2 cellular contexts compared by ENCODE assay signal in the genomic region with DNA sequence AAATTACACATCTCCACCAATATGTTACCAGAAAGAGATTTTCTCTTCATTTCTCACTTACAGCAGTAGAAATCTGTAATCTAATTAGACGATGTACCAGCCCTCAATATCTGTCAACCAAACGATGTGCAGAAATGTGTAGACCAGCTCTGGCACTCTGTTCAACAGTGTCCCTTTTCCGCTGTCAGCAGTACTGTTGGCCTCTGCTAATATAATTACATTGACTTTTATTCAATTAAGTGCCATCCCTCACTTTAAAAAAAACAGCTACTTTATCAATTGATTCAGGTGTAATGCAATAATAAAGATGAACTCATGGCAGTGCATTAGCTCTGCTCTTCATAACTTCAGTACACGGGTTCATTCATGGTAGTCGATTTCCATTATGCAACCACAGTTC.
A peak's percentile ranks its signal among the peaks of the same experiment; 100 is the strongest.
TF ChIP-seq lines count a peak whose summit lies in the region.

No MANE protein-coding gene starts in this region.

TF ChIP-seq in GM23338, 12 proteins besides CTCF, POLR2A, EP300 and RAD21 (continued from another document):
- TF ChIP-seq NANOG (IDR thresholded peaks at IDR 0.05; ENCODE audit: borderline replicate concordance) = no peak
- no peak for TF ChIP-seq CREB1 (CRISPR knock-in tag; IDR thresholded peaks at IDR 0.05; ENCODE audit: low read depth)
- TF ChIP-seq ZNF331 (CRISPR knock-in tag; IDR thresholded peaks at IDR 0.05; ENCODE audit: low read depth) = no peak
- no peak for TF ChIP-seq EZH2 (IDR thresholded peaks at IDR 0.05; ENCODE audit: low read depth, unreplicated experiment)
- TF ChIP-seq STAT1 (IDR thresholded peaks at IDR 0.05; ENCODE audit: unreplicated experiment) = no peak
- no peak for TF ChIP-seq ZNF114 (CRISPR knock-in tag; IDR thresholded peaks at IDR 0.05)
- TF ChIP-seq, protein P1, sequence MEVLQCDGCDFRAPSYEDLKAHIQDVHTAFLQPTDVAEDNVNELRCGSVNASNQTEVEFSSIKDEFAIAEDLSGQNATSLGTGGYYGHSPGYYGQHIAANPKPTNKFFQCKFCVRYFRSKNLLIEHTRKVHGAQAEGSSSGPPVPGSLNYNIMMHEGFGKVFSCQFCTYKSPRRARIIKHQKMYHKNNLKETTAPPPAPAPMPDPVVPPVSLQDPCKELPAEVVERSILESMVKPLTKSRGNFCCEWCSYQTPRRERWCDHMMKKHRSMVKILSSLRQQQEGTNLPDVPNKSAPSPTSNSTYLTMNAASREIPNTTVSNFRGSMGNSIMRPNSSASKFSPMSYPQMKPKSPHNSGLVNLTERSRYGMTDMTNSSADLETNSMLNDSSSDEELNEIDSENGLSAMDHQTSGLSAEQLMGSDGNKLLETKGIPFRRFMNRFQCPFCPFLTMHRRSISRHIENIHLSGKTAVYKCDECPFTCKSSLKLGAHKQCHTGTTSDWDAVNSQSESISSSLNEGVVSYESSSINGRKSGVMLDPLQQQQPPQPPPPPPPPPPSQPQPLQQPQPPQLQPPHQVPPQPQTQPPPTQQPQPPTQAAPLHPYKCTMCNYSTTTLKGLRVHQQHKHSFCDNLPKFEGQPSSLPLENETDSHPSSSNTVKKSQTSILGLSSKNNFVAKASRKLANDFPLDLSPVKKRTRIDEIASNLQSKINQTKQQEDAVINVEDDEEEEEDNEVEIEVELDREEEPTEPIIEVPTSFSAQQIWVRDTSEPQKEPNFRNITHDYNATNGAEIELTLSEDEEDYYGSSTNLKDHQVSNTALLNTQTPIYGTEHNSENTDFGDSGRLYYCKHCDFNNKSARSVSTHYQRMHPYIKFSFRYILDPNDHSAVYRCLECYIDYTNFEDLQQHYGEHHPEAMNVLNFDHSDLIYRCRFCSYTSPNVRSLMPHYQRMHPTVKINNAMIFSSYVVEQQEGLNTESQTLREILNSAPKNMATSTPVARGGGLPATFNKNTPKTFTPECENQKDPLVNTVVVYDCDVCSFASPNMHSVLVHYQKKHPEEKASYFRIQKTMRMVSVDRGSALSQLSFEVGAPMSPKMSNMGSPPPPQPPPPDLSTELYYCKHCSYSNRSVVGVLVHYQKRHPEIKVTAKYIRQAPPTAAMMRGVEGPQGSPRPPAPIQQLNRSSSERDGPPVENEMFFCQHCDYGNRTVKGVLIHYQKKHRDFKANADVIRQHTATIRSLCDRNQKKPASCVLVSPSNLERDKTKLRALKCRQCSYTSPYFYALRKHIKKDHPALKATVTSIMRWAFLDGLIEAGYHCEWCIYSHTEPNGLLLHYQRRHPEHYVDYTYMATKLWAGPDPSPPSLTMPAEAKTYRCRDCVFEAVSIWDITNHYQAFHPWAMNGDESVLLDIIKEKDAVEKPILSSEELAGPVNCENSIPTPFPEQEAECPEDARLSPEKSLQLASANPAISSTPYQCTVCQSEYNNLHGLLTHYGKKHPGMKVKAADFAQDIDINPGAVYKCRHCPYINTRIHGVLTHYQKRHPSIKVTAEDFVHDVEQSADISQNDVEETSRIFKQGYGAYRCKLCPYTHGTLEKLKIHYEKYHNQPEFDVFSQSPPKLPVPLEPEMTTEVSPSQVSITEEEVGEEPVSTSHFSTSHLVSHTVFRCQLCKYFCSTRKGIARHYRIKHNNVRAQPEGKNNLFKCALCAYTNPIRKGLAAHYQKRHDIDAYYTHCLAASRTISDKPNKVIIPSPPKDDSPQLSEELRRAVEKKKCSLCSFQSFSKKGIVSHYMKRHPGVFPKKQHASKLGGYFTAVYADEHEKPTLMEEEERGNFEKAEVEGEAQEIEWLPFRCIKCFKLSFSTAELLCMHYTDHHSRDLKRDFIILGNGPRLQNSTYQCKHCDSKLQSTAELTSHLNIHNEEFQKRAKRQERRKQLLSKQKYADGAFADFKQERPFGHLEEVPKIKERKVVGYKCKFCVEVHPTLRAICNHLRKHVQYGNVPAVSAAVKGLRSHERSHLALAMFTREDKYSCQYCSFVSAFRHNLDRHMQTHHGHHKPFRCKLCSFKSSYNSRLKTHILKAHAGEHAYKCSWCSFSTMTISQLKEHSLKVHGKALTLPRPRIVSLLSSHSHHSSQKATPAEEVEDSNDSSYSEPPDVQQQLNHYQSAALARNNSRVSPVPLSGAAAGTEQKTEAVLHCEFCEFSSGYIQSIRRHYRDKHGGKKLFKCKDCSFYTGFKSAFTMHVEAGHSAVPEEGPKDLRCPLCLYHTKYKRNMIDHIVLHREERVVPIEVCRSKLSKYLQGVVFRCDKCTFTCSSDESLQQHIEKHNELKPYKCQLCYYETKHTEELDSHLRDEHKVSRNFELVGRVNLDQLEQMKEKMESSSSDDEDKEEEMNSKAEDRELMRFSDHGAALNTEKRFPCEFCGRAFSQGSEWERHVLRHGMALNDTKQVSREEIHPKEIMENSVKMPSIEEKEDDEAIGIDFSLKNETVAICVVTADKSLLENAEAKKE (CRISPR knock-in tag; IDR thresholded peaks at IDR 0.05) = no peak
- TF ChIP-seq, protein P2, sequence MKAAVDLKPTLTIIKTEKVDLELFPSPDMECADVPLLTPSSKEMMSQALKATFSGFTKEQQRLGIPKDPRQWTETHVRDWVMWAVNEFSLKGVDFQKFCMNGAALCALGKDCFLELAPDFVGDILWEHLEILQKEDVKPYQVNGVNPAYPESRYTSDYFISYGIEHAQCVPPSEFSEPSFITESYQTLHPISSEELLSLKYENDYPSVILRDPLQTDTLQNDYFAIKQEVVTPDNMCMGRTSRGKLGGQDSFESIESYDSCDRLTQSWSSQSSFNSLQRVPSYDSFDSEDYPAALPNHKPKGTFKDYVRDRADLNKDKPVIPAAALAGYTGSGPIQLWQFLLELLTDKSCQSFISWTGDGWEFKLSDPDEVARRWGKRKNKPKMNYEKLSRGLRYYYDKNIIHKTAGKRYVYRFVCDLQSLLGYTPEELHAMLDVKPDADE (IDR thresholded peaks at IDR 0.05) = no peak
- no peak for TF ChIP-seq JUNB (IDR thresholded peaks at IDR 0.05; ENCODE audit: unreplicated experiment)
- TF ChIP-seq POLR2AphosphoS5 (IDR thresholded peaks at IDR 0.05; ENCODE audit: low read depth) = no peak
- TF ChIP-seq EZH2phosphoT487 (IDR thresholded peaks at IDR 0.05; ENCODE audit: unreplicated experiment) = no peak

TF ChIP-seq in SK-N-SH treated with all-trans-retinoic acid at 6 μM for 48 hours, 23 proteins besides CTCF, POLR2A, EP300 and RAD21 (continued from another document):
- TF ChIP-seq, protein P3, sequence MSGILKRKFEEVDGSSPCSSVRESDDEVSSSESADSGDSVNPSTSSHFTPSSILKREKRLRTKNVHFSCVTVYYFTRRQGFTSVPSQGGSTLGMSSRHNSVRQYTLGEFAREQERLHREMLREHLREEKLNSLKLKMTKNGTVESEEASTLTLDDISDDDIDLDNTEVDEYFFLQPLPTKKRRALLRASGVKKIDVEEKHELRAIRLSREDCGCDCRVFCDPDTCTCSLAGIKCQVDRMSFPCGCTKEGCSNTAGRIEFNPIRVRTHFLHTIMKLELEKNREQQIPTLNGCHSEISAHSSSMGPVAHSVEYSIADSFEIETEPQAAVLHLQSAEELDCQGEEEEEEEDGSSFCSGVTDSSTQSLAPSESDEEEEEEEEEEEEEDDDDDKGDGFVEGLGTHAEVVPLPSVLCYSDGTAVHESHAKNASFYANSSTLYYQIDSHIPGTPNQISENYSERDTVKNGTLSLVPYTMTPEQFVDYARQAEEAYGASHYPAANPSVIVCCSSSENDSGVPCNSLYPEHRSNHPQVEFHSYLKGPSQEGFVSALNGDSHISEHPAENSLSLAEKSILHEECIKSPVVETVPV (CRISPR knock-in tag; IDR thresholded peaks at IDR 0.05) = 0 out of 2 replicates have a peak, but pooled peaks have one; percentile 81
- TF ChIP-seq ZC3H10 (CRISPR knock-in tag; IDR thresholded peaks at IDR 0.05) (no peak), ZNF70 (CRISPR knock-in tag; IDR thresholded peaks at IDR 0.05) (no peak), CREB5 (CRISPR knock-in tag; IDR thresholded peaks at IDR 0.05; ENCODE audit: low read depth) (peak; percentile 79), ZNF565 (CRISPR knock-in tag; conservative IDR thresholded peaks at IDR 0.05; ENCODE audit: low read depth) (no peak), ARNTL (CRISPR knock-in tag; IDR thresholded peaks at IDR 0.05; ENCODE audit: borderline replicate concordance, low read depth) (peak; percentile 37; the same call in 1 of the 2 replicates), ZNF8 (CRISPR knock-in tag; IDR thresholded peaks at IDR 0.05) (no peak; the same call in 1 of the 2 replicates), SNAI2 (CRISPR knock-in tag; IDR thresholded peaks at IDR 0.05) (peak; percentile 67; the same call in 1 of the 2 replicates), BACH2 (CRISPR knock-in tag; IDR thresholded peaks at IDR 0.05; ENCODE audit: borderline replicate concordance) (no peak), TCF4 (CRISPR knock-in tag; IDR thresholded peaks at IDR 0.05; ENCODE audit: borderline replicate concordance) (peak; percentile 95), ESRRG (CRISPR knock-in tag; IDR thresholded peaks at IDR 0.05) (peak; percentile 82; the same call in 1 of the 2 replicates)
- TF ChIP-seq, protein P4, sequence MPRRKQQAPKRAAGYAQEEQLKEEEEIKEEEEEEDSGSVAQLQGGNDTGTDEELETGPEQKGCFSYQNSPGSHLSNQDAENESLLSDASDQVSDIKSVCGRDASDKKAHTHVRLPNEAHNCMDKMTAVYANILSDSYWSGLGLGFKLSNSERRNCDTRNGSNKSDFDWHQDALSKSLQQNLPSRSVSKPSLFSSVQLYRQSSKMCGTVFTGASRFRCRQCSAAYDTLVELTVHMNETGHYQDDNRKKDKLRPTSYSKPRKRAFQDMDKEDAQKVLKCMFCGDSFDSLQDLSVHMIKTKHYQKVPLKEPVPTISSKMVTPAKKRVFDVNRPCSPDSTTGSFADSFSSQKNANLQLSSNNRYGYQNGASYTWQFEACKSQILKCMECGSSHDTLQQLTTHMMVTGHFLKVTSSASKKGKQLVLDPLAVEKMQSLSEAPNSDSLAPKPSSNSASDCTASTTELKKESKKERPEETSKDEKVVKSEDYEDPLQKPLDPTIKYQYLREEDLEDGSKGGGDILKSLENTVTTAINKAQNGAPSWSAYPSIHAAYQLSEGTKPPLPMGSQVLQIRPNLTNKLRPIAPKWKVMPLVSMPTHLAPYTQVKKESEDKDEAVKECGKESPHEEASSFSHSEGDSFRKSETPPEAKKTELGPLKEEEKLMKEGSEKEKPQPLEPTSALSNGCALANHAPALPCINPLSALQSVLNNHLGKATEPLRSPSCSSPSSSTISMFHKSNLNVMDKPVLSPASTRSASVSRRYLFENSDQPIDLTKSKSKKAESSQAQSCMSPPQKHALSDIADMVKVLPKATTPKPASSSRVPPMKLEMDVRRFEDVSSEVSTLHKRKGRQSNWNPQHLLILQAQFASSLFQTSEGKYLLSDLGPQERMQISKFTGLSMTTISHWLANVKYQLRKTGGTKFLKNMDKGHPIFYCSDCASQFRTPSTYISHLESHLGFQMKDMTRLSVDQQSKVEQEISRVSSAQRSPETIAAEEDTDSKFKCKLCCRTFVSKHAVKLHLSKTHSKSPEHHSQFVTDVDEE (CRISPR knock-in tag; IDR thresholded peaks at IDR 0.05) = peak; percentile 96
